Comparison of ENCODE assay signal across 9 cellular contexts in the genomic region with DNA sequence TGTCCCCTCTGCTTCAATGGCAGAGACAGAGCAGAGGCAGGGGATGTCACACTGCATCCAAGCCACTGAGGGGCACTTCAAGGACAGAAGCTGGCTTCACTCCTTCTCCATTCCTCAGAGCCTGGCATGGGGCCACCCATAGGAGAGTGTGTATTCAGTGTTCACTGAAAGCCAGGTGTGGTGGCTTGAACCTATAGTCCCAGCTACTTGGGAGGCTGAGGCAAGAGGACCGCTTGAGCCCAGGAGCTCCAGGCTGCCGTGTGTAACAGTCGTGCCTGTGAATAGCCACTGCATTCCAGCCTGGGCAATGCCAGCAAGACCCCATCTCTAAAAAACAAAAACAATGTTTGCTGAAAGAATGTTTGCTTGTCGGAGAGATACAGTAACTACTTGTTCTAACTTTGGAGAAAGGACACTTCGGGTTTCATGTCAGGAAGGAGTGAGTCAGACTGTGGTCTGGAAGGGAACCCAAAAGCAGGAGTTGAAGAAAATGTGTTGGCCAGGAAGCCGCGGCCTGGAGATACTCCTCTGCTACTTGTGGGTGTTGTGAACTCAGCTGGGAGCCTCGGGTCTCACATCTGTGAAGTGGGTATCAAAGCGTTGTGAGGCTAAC. TPM values are rescaled to one million over a fixed set of nuclear protein-coding genes. Genes with fewer than 3 reads are reported as not detected.
DNase-seq lines count a peak whose midpoint lies in the region; ATAC-seq and TF ChIP-seq lines count a peak whose summit lies in the region.
"Had no signal": no experiment of that assay in that cellular context is flagged by ENCODE, and none has a peak within 500 bp of the region (broad histone marks: within the 10 kb centered on the region; RNA-seq: fewer than 3 reads in every experiment).

No MANE protein-coding gene starts in this region.

- no peaks in the 10 kb centered on the region for H3K27me3 Mint-ChIP-seq in stimulated activated memory B cell treated with anti-CD40 and anti-IgM and Interleukin-4, amounts not matched to agents 10 μg/mL and 1 μg/mL and 100 μg/mL, for 72 hours

- H3K4me3 ChIP-seq in HL-60 (replicated peaks; ENCODE audit: insufficient read depth, low read length) (no peak overlapping the region), body of pancreas (no peak overlapping the region), mucosa of descending colon (no peak overlapping the region)

- no peaks in the 10 kb centered on the region for H3K9me3 Mint-ChIP-seq in stimulated activated memory B cell treated with anti-CD40 and anti-IgM and Interleukin-4, amounts not matched to agents 10 μg/mL and 1 μg/mL and 100 μg/mL, for 72 hours

- H3K4me3 Mint-ChIP-seq in stimulated activated memory B cell treated with anti-CD40 and anti-IgM and Interleukin-4, amounts not matched to agents 10 μg/mL and 1 μg/mL and 100 μg/mL, for 72 hours: no peak overlapping the region

- no peak for TF ChIP-seq POLR2A in body of pancreas (IDR thresholded peaks at IDR 0.05)

- no peak overlapping the region for H3K27ac ChIP-seq in HL-60 (replicated peaks)
- peak overlapping the region in 1 of 4 donors; percentile 38 for H3K27ac ChIP-seq in body of pancreas
- H3K27ac ChIP-seq: KMS-11 had no signal

- H3K36me3 ChIP-seq in body of pancreas (replicated peaks in 1 of 2; ENCODE audit: insufficient read depth in 1 of 2, low read depth in 2 of 2) (no peaks in the 10 kb centered on the region), mucosa of descending colon (ENCODE audit: low read depth) (no peaks in the 10 kb centered on the region)

- H3K9me3 ChIP-seq in body of pancreas: no peaks in the 10 kb centered on the region
- no peaks in the 10 kb centered on the region for H3K9me3 ChIP-seq in mucosa of descending colon

- peak; percentile 58 to 61 for DNase-seq in HL-60 (ENCODE audit: low read depth in 1 of 2, low spot score in 1 of 2)
- peak; percentile 49 for DNase-seq in T-helper 9 cell
- DNase-seq in body of pancreas: peak in 3 of 4 donors; percentile 52 to 60 (median 59)
- DNase-seq in mucosa of descending colon: peak in 1 of 3 donors; percentile 54
- DNase-seq in inferior parietal cortex (ENCODE audit: extremely low spot score): no peak
- DNase-seq in NCI-H146 (lab: John Stamatoyannopoulos, UW): no peak

- H3K27me3 ChIP-seq in HL-60 (ENCODE audit: insufficient read depth, poor library complexity, severe bottlenecking) (no peaks in the 10 kb centered on the region), body of pancreas (no peaks in the 10 kb centered on the region)

- H3K36me3 Mint-ChIP-seq in stimulated activated memory B cell treated with anti-CD40 and anti-IgM and Interleukin-4, amounts not matched to agents 10 μg/mL and 1 μg/mL and 100 μg/mL, for 72 hours: peaks cover 30% of the 10 kb centered on the region

- no peak for ATAC-seq in body of pancreas
- ATAC-seq in mucosa of descending colon: peak; percentile 24
- ATAC-seq in stimulated activated memory B cell treated with anti-CD40 and anti-IgM and Interleukin-4, amounts not matched to agents 10 μg/mL and 1 μg/mL and 100 μg/mL, for 72 hours: no peak
- no peak for ATAC-seq in GM19324 (IDR thresholded peaks at IDR 0.05; ENCODE audit: low FRiP score, unreplicated experiment)

- H3K4me1 Mint-ChIP-seq in stimulated activated memory B cell treated with anti-CD40 and anti-IgM and Interleukin-4, amounts not matched to agents 10 μg/mL and 1 μg/mL and 100 μg/mL, for 72 hours: peaks cover 52% of the 10 kb centered on the region

- intact Hi-C loops in body of pancreas (cut with DNase I) (no loop called here), mucosa of descending colon (cut with DNase I, micrococcal nuclease) (no loop called here)

- H3K4me1 ChIP-seq in body of pancreas: peaks cover 9% of the 10 kb centered on the region
- H3K4me1 ChIP-seq in mucosa of descending colon (ENCODE audit: low read depth): peaks cover 20% of the 10 kb centered on the region

- WGBS in body of pancreas, 2 donors: 59 to 74% methylated on average over 9 of the region's 9 CpGs

- peak overlapping the region; percentile 6 for H3K27ac Mint-ChIP-seq in stimulated activated memory B cell treated with anti-CD40 and anti-IgM and Interleukin-4, amounts not matched to agents 10 μg/mL and 1 μg/mL and 100 μg/mL, for 72 hours

- TF ChIP-seq CTCF in HL-60 (IDR thresholded peaks at IDR 0.05; ENCODE audit: insufficient read depth, low read length) (no peak), body of pancreas (IDR thresholded peaks at IDR 0.05) (no peak), mucosa of descending colon (IDR thresholded peaks at IDR 0.05) (no peak)

RNA-seq across cellular contexts. Expression of a gene that starts 43.4 kb away (rescaled TPM):
- total RNA-seq in body of pancreas (1 to 10 TPM; 4.9 to 8.0 TPM), mucosa of descending colon (10 to 100 TPM in 2 of 3 donors, 1 to 10 TPM in 1; 7.6 to 17.2 (median 12.0) TPM)

Comparison
In these comparisons a context has a peak if more than half of its experiments do, and no peak if none do; other contexts are left out.
1. DNase-seq: peak in HL-60 (2 of 2), T-helper 9 cell (single experiment) and body of pancreas (3 of 4); none in inferior parietal cortex (single experiment) and NCI-H146 (single experiment).